10 cellular contexts compared by ENCODE assay signal in genomic region chr10:22476601-22477364, GRCh38.
DNase-seq lines count a peak whose midpoint lies in the region; ATAC-seq and TF ChIP-seq lines count a peak whose summit lies in the region.
"Had no signal": no experiment of that assay in that cellular context is flagged by ENCODE, and none has a peak within 500 bp of the region (broad histone marks: within the 10 kb centered on the region; RNA-seq: fewer than 3 reads in every experiment).

No MANE protein-coding gene starts in this region.

- peak overlapping the region; percentile 40 for H3K9ac ChIP-seq in skeletal muscle satellite cell (ENCODE audit: low read depth, low read length)

- H3K27me3 ChIP-seq in skeletal muscle satellite cell (ENCODE audit: control insufficient read depth, insufficient read depth, low read length): peaks cover 13% of the 10 kb centered on the region

- no peaks in the 10 kb centered on the region for H3K36me3 ChIP-seq in skeletal muscle satellite cell (ENCODE audit: insufficient read depth, low read length)

- H3K27me3 Mint-ChIP-seq in activated T-cell treated with anti-CD3 and anti-CD28 coated beads, Interleukin-2, amount 50 U/mL, for 4 hours (ENCODE audit: low read depth): peaks cover 56% of the 10 kb centered on the region

- H3K4me3 ChIP-seq in iPS-18c (ENCODE audit: insufficient read depth, low read depth, low read length): peak overlapping the region; percentile 52
- H3K4me3 ChIP-seq in skeletal muscle satellite cell (ENCODE audit: low read length): peak overlapping the region; percentile 74

- H3K9me3 Mint-ChIP-seq in activated T-cell treated with anti-CD3 and anti-CD28 coated beads, Interleukin-2, amount 50 U/mL, for 4 hours: no peaks in the 10 kb centered on the region

- peaks cover 17% of the 10 kb centered on the region for H3K4me1 Mint-ChIP-seq in activated T-cell treated with anti-CD3 and anti-CD28 coated beads, Interleukin-2, amount 50 U/mL, for 4 hours (ENCODE audit: low read depth)

- H3K9me3 ChIP-seq in iPS-18c (ENCODE audit: control insufficient read depth, insufficient read depth, low read length) (no peaks in the 10 kb centered on the region), skeletal muscle satellite cell (replicated peaks; ENCODE audit: low read length) (no peaks in the 10 kb centered on the region)

- in situ Hi-C loops in GM13976 (cut with MboI; ENCODE audit: low sequenced_read_pairs, unreplicated experiment): no loop called here

- H3K4me2 ChIP-seq in skeletal muscle satellite cell (ENCODE audit: low read length): peak overlapping the region; percentile 97

- peaks cover 21% of the 10 kb centered on the region for H3K4me1 ChIP-seq in skeletal muscle satellite cell (ENCODE audit: control insufficient read depth, insufficient read depth, low read length)

- H3K4me3 Mint-ChIP-seq in activated T-cell treated with anti-CD3 and anti-CD28 coated beads, Interleukin-2, amount 50 U/mL, for 4 hours: peak overlapping the region; percentile 47

- no peaks in the 10 kb centered on the region for H3K36me3 Mint-ChIP-seq in activated T-cell treated with anti-CD3 and anti-CD28 coated beads, Interleukin-2, amount 50 U/mL, for 4 hours (ENCODE audit: insufficient read depth)

- ATAC-seq in activated T-cell treated with anti-CD3 and anti-CD28 coated beads, Interleukin-2, amount 50 U/mL, for 4 hours: peak in 1 of 2 donors; percentile 32

- DNase-seq in GM13976 (ENCODE audit: low spot score) (peak; percentile 40), OCI-M1 (lab: John Stamatoyannopoulos, UW) (no peak), D341Med (ENCODE audit: low spot score) (no peak), EL (no peak)
- no peak for DNase-seq in activated T-cell treated with anti-CD3 and anti-CD28 coated beads, Interleukin-2, amount 50 U/mL, for 4 hours
- DNase-seq in activated CD4-positive, CD25-positive, alpha-beta regulatory T cell treated with anti-CD3 and anti-CD28 coated beads, Interleukin-2, amount 50 U/mL, for 72 hours: no peak
- DNase-seq: activated CD4-positive, alpha-beta T cell treated with anti-CD3 and anti-CD28 coated beads for 1 hour; NCI-H2029 treated with DMSO at 0.1 percent for 48 hours had no signal

- TF ChIP-seq CTCF in GM13976 (IDR thresholded peaks at IDR 0.05; ENCODE audit: borderline replicate concordance, control extremely low read depth, extremely low read depth, insufficient read depth, missing control alignments): no peak
